In the genomic region with DNA sequence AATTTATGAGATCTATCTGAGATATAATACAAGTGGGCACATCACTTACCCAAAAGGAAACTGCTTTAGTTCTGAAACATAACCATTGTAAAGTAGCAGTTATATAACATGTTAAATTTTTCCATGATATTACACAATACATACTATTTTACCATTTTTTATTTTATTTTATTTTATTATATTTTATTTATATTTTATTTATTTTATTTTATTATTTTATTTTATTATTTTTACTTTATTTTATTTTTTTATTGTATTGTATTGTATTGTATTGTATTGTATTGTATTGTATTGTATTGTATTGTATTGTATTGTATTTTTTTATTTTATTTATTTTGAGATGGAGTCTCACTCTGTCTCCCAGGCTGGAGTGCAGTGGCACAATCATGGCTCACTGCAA, we compare ENCODE assay signal across 5 cellular contexts.
A peak's percentile ranks its signal among the peaks of the same experiment; 100 is the strongest.
DNase-seq lines count a peak whose midpoint lies in the region; ATAC-seq, FAIRE-seq and TF ChIP-seq lines count a peak whose summit lies in the region.
"Not testable (repeated sequence)": the region's sequence is repeated elsewhere in the genome, so short reads cannot be mapped to it uniquely, and the experiment has no call there.

No MANE protein-coding gene starts in this region.

- TF ChIP-seq CTCF in WTC11 (IDR thresholded peaks at IDR 0.05); pancreas (IDR thresholded peaks at IDR 0.05): not testable (repeated sequence)

- peaks cover 10% of the 10 kb centered on the region for H3K9me3 Mint-ChIP-seq in WTC11

- not testable (repeated sequence) for H3K4me1 ChIP-seq in pancreas

- H3K36me3 Mint-ChIP-seq in WTC11, result not testable (repeated sequence)

- not testable (repeated sequence) for H3K27me3 Mint-ChIP-seq in WTC11 (ENCODE audit: low read depth)

- H3K27ac Mint-ChIP-seq in WTC11, result not testable (repeated sequence)

- peak; percentile 94 for FAIRE-seq in A204.1 (lab: Jason Lieb, UNC)
- FAIRE-seq in RCC 7860 (lab: Jason Lieb, UNC), result peak; percentile 84
- FAIRE-seq in frontal cortex (lab: Jason Lieb, UNC), result peak; percentile 91
- peak; percentile 90 for FAIRE-seq in pancreas (lab: Jason Lieb, UNC)

- H3K27me3 ChIP-seq in pancreas, result not testable (repeated sequence)

- CTCF ChIA-PET in WTC11 (lab: Charles Lee), result not testable (repeated sequence)

- H3K4me3 Mint-ChIP-seq in WTC11, result not testable (repeated sequence)

- not testable (repeated sequence) for H3K36me3 ChIP-seq in pancreas

- H3K9me3 ChIP-seq in pancreas, result not testable (repeated sequence)

- intact Hi-C loops in pancreas (cut with DNase I), result not testable (repeated sequence)

- POLR2A ChIA-PET in WTC11 (lab: Charles Lee), result not testable (repeated sequence)

- H3K27ac ChIP-seq in pancreas, result not testable (repeated sequence)

- not testable (repeated sequence) for H3K4me1 Mint-ChIP-seq in WTC11

- not testable (repeated sequence) for DNase-seq in RCC 7860 (ENCODE audit: low spot score); WTC11 (ENCODE audit: low spot score); frontal cortex (ENCODE audit: low spot score in 2 of 2); pancreas

- not testable (repeated sequence) for ATAC-seq in WTC11, pancreas

- H3K4me3 ChIP-seq in pancreas, result not testable (repeated sequence)

TF ChIP-seq in WTC11, 78 proteins besides CTCF, POLR2A, EP300 and RAD21:
- TF ChIP-seq HMGA2 (CRISPR knock-in tag; IDR thresholded peaks at IDR 0.05), result peak; percentile 99
